In the genomic region with DNA sequence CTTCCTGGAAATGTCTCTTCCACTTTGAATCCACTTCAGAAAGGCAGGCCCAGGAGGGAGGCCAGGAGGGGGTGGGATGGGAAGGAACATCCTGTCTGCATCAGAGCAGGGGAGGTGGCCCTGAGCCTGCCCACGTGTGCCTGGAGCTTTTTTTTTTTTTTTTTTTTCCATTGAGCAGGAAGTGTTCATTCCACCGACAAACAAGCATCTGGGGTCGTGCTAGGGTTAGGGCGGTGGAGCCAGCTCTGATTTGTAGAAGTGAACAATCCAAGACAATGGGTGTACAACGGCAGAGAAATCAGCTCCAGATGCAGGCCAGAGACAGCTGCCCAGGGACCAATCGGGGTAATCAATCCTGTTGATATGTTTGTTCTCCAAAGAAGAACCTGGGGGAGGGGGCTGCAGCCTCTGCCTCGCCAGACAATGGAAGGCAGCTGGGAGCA, we compare ENCODE assay signal across 8 cellular contexts.
DNase-seq lines count a peak whose midpoint lies in the region; TF ChIP-seq lines count a peak whose summit lies in the region.

No MANE protein-coding gene starts in this region.

- H3K4me2 ChIP-seq in hepatocyte, result peak overlapping the region; percentile 29

- peaks cover 51% of the 10 kb centered on the region for H3K4me1 Mint-ChIP-seq in activated CD4-positive, alpha-beta T cell treated with anti-CD3 and anti-CD28 coated beads, Interleukin-2, amount 10 ng/mL, durations not matched to agents 24 days and 14 days
- H3K4me1 Mint-ChIP-seq in activated T-helper 2 cell treated with anti-CD3 and anti-CD28 coated beads, Interferon-gamma antibody, Interleukin-2, Interleukin-4, amounts not matched to agents 10 μg/mL and 5 μg/mL and 100 μg/mL, durations not matched to agents 14 hours and 24 hours and 36 hours (ENCODE audit: low read depth), result peaks cover 31% of the 10 kb centered on the region

- no peak for DNase-seq in activated CD4-positive, alpha-beta T cell treated with anti-CD3 and anti-CD28 coated beads, Interleukin-2, amount 10 ng/mL, durations not matched to agents 24 days and 14 days
- DNase-seq in activated CD4-positive, alpha-beta T cell treated with anti-CD3 and anti-CD28 coated beads for 1 hour, result no peak
- DNase-seq in activated T-helper 2 cell treated with anti-CD3 and anti-CD28 coated beads, Interferon-gamma antibody, Interleukin-2, Interleukin-4, amounts not matched to agents 10 μg/mL and 5 μg/mL and 100 μg/mL, durations not matched to agents 14 hours and 24 hours and 36 hours (ENCODE audit: low spot score), result no peak
- DNase-seq in hepatocyte (ENCODE audit: low spot score) (peak; percentile 67), tibial nerve (ENCODE audit: low spot score in 2 of 2) (peak in 1 of 2 donors; percentile 47), HEK293T (ENCODE audit: extremely low spot score) (no peak), cortex of kidney (lab: John Stamatoyannopoulos, UW) (no peak)
- DNase-seq in activated T-cell treated with anti-CD3 and anti-CD28 coated beads, Interleukin-2, amount 50 U/mL, for 1 hour, result no peak

- TF ChIP-seq EP300 in tibial nerve (IDR thresholded peaks at IDR 0.05), result peak in 1 of 2 donors; percentile 46

- H3K79me2 ChIP-seq in hepatocyte, result peaks cover 97% of the 10 kb centered on the region

- H3K27me3 ChIP-seq in hepatocyte, result no peaks in the 10 kb centered on the region
- H3K27me3 ChIP-seq in tibial nerve, result no peaks in the 10 kb centered on the region

- TF ChIP-seq CTCF in hepatocyte (IDR thresholded peaks at IDR 0.05; ENCODE audit: poor library complexity), result no peak
- TF ChIP-seq CTCF in tibial nerve (IDR thresholded peaks at IDR 0.05), result no peak

- 40% methylated on average over 6 of the region's 7 CpGs for WGBS in hepatocyte (ENCODE audit: low lambda C conversion rate, missing lambda C conversion rate)
- 15 to 22% methylated on average over 7 of the region's 7 CpGs for WGBS in tibial nerve, 2 donors

- H3K4me3 Mint-ChIP-seq in activated CD4-positive, alpha-beta T cell treated with anti-CD3 and anti-CD28 coated beads, Interleukin-2, amount 10 ng/mL, durations not matched to agents 24 days and 14 days, result peak overlapping the region; percentile 37
- no peak overlapping the region for H3K4me3 Mint-ChIP-seq in activated T-helper 2 cell treated with anti-CD3 and anti-CD28 coated beads, Interferon-gamma antibody, Interleukin-2, Interleukin-4, amounts not matched to agents 10 μg/mL and 5 μg/mL and 100 μg/mL, durations not matched to agents 14 hours and 24 hours and 36 hours (ENCODE audit: low read depth)

- POLR2A ChIA-PET in HEK293T (lab: Yijun Ruan, JAX), result interaction anchor here (0.5 kb wide), 1 partner anchor 298 kb away, joined by 3 read pairs; no protein-coding TSS in a partner anchor

- H3K4me3 ChIP-seq in hepatocyte, result no peak overlapping the region
- peak overlapping the region in 1 of 4 donors; percentile 13 for H3K4me3 ChIP-seq in tibial nerve

- no peaks in the 10 kb centered on the region for H3K9me2 ChIP-seq in hepatocyte (replicated peaks; ENCODE audit: insufficient read depth)

- H3K9me3 Mint-ChIP-seq in activated CD4-positive, alpha-beta T cell treated with anti-CD3 and anti-CD28 coated beads, Interleukin-2, amount 10 ng/mL, durations not matched to agents 24 days and 14 days, result no peaks in the 10 kb centered on the region
- H3K9me3 Mint-ChIP-seq in activated T-helper 2 cell treated with anti-CD3 and anti-CD28 coated beads, Interferon-gamma antibody, Interleukin-2, Interleukin-4, amounts not matched to agents 10 μg/mL and 5 μg/mL and 100 μg/mL, durations not matched to agents 14 hours and 24 hours and 36 hours, result no peaks in the 10 kb centered on the region

- H3K9me3 ChIP-seq in hepatocyte (ENCODE audit: low read depth), result no peaks in the 10 kb centered on the region
- no peaks in the 10 kb centered on the region for H3K9me3 ChIP-seq in tibial nerve

- H3K27me3 Mint-ChIP-seq in activated CD4-positive, alpha-beta T cell treated with anti-CD3 and anti-CD28 coated beads, Interleukin-2, amount 10 ng/mL, durations not matched to agents 24 days and 14 days, result no peaks in the 10 kb centered on the region
- no peaks in the 10 kb centered on the region for H3K27me3 Mint-ChIP-seq in activated T-helper 2 cell treated with anti-CD3 and anti-CD28 coated beads, Interferon-gamma antibody, Interleukin-2, Interleukin-4, amounts not matched to agents 10 μg/mL and 5 μg/mL and 100 μg/mL, durations not matched to agents 14 hours and 24 hours and 36 hours (ENCODE audit: low read depth)

- intact Hi-C loops in activated CD4-positive, alpha-beta T cell treated with anti-CD3 and anti-CD28 coated beads, Interleukin-2, amount 10 ng/mL, durations not matched to agents 24 days and 14 days (cut with micrococcal nuclease), result no loop called here
- intact Hi-C loops in activated T-helper 2 cell treated with anti-CD3 and anti-CD28 coated beads, Interferon-gamma antibody, Interleukin-2, Interleukin-4, amounts not matched to agents 10 μg/mL and 5 μg/mL and 100 μg/mL, durations not matched to agents 14 hours and 24 hours and 36 hours (cut with micrococcal nuclease), result no loop called here

- H3K36me3 ChIP-seq in hepatocyte (replicated peaks; ENCODE audit: insufficient read depth, low read depth) (no peaks in the 10 kb centered on the region), tibial nerve (no peaks in the 10 kb centered on the region)

- H3K4me1 ChIP-seq in hepatocyte (ENCODE audit: insufficient read depth) (peaks cover 37% of the 10 kb centered on the region), tibial nerve (peaks cover 6 to 64% (median 37%) of the 10 kb centered on the region in 4 donors)

- CTCF ChIA-PET in HEK293T (lab: Yijun Ruan, JAX), result interaction anchor here (1.5 kb wide), 1 partner anchor 40 kb away, joined by 5 read pairs; no protein-coding TSS in a partner anchor

- no peak overlapping the region for H2AFZ ChIP-seq in hepatocyte

- H4K20me1 ChIP-seq in hepatocyte (ENCODE audit: insufficient read depth, poor library complexity, severe bottlenecking), result peaks cover 43% of the 10 kb centered on the region

- H3K27ac Mint-ChIP-seq in activated CD4-positive, alpha-beta T cell treated with anti-CD3 and anti-CD28 coated beads, Interleukin-2, amount 10 ng/mL, durations not matched to agents 24 days and 14 days, result peak overlapping the region; percentile 77
- peak overlapping the region; percentile 60 for H3K27ac Mint-ChIP-seq in activated T-helper 2 cell treated with anti-CD3 and anti-CD28 coated beads, Interferon-gamma antibody, Interleukin-2, Interleukin-4, amounts not matched to agents 10 μg/mL and 5 μg/mL and 100 μg/mL, durations not matched to agents 14 hours and 24 hours and 36 hours

- peaks cover 9% of the 10 kb centered on the region for H3K36me3 Mint-ChIP-seq in activated CD4-positive, alpha-beta T cell treated with anti-CD3 and anti-CD28 coated beads, Interleukin-2, amount 10 ng/mL, durations not matched to agents 24 days and 14 days (ENCODE audit: low read depth)
- H3K36me3 Mint-ChIP-seq in activated T-helper 2 cell treated with anti-CD3 and anti-CD28 coated beads, Interferon-gamma antibody, Interleukin-2, Interleukin-4, amounts not matched to agents 10 μg/mL and 5 μg/mL and 100 μg/mL, durations not matched to agents 14 hours and 24 hours and 36 hours (ENCODE audit: low read depth), result peaks cover 8% of the 10 kb centered on the region

- H3K27ac ChIP-seq in hepatocyte (peak overlapping the region; percentile 70), tibial nerve (peak overlapping the region; percentile 52 to 84 (median 71))

- peak in 1 of 2 donors; percentile 12 for TF ChIP-seq POLR2A in tibial nerve (IDR thresholded peaks at IDR 0.05)

TF ChIP-seq in HEK293T, 16 proteins besides CTCF, POLR2A, EP300 and RAD21:
- TF ChIP-seq ARNT (IDR thresholded peaks at IDR 0.05) (no peak), FOXA1 (IDR thresholded peaks at IDR 0.05) (no peak), TARDBP (IDR thresholded peaks at IDR 0.05) (no peak), L3MBTL2 (conservative IDR thresholded peaks at IDR 0.05) (no peak), SP1 (IDR thresholded peaks at IDR 0.05) (no peak), LEF1 (IDR thresholded peaks at IDR 0.05; ENCODE audit: borderline replicate concordance) (no peak), NFRKB (IDR thresholded peaks at IDR 0.05) (no peak), BHLHE40 (IDR thresholded peaks at IDR 0.05; ENCODE audit: borderline replicate concordance) (no peak), CTBP1 (IDR thresholded peaks at IDR 0.05; ENCODE audit: borderline replicate concordance) (no peak), FOXK2 (IDR thresholded peaks at IDR 0.05) (no peak), SUZ12 (IDR thresholded peaks at IDR 0.05) (no peak), ZNF384 (IDR thresholded peaks at IDR 0.05) (no peak; the same call in 1 of the 2 replicates), ELF4 (IDR thresholded peaks at IDR 0.05) (no peak), HDGF (IDR thresholded peaks at IDR 0.05; ENCODE audit: borderline replicate concordance) (no peak), PKNOX1 (IDR thresholded peaks at IDR 0.05) (no peak), FOXM1 (IDR thresholded peaks at IDR 0.05; ENCODE audit: borderline replicate concordance) (no peak)
